24 cellular contexts compared by ENCODE assay signal in genomic region chr3:10890665-10891064, GRCh38.
A peak's percentile ranks its signal among the peaks of the same experiment; 100 is the strongest.
DNase-seq lines count a peak whose midpoint lies in the region; ATAC-seq, FAIRE-seq and TF ChIP-seq lines count a peak whose summit lies in the region.
"Had no signal": no experiment of that assay in that cellular context is flagged by ENCODE, and none has a peak within 500 bp of the region (broad histone marks: within the 10 kb centered on the region; RNA-seq: fewer than 3 reads in every experiment).

No MANE protein-coding gene starts in this region.

- WGBS in HepG2 (ENCODE audit: low lambda C conversion rate), result 60% methylated on average over 1 of the region's 1 CpG
- 71% methylated on average over 1 of the region's 1 CpG for WGBS in right lobe of liver (ENCODE audit: insufficient coverage, low coverage, low lambda C conversion rate, missing lambda C conversion rate)

- TSS peak; percentile 13 for BruUV-seq in HepG2 (replicated peaks; lab: Mats Ljungman, UMichigan)

- no peak for ATAC-seq in HepG2
- ATAC-seq in right lobe of liver, result no peak
- ATAC-seq: A549; CD8-positive, alpha-beta T cell; GM12878 had no signal

- H3K27ac ChIP-seq in HepG2 (ENCODE audit: extremely low read length, insufficient read depth, low read length) (no peak overlapping the region), right lobe of liver (no peak overlapping the region), epithelial cell of prostate (peak overlapping the region; percentile 85)
- H3K27ac ChIP-seq: 22Rv1; A549; BLaER1 treated with 17β-estradiol and CSF1 and Interleukin-3, amounts not matched to agents 10 nM and 100 nM; C4-2B had no signal

- H3K27me3 ChIP-seq in HepG2 (ENCODE audit: control insufficient read depth in 1 of 2, insufficient read depth in 2 of 2, low read length in 2 of 2) (no peaks in the 10 kb centered on the region), right lobe of liver (no peaks in the 10 kb centered on the region)
- H3K27me3 ChIP-seq: BLaER1 treated with 17β-estradiol and CSF1 and Interleukin-3, amounts not matched to agents 10 nM and 100 nM had no signal

- CTCF ChIA-PET in HepG2 (lab: Yijun Ruan, JAX; ENCODE audit: low intra/inter-chr PET ratio, low total read pairs), result no interaction called here

- no peak for TF ChIP-seq POLR2A in HepG2 (IDR thresholded peaks at IDR 0.05; ENCODE audit: insufficient read depth in 1 of 2, low read depth in 2 of 2, low read length in 2 of 2)
- no peak for TF ChIP-seq POLR2A in right lobe of liver (IDR thresholded peaks at IDR 0.05)

- no peak for TF ChIP-seq RAD21 in HepG2 (CRISPR knock-in tag; IDR thresholded peaks at IDR 0.05)

- peaks cover 2 to 25% of the 10 kb centered on the region in 2 experiments; a peak in 3 of 5 replicates for H3K36me3 ChIP-seq in HepG2 (replicated peaks in 1 of 2; ENCODE audit: control insufficient read depth in 1 of 2, insufficient read depth in 2 of 2, low read length in 2 of 2)
- no peaks in the 10 kb centered on the region for H3K36me3 ChIP-seq in right lobe of liver

- no peaks in the 10 kb centered on the region for H3K4me1 ChIP-seq in HepG2 (ENCODE audit: insufficient read depth, low read length)
- H3K4me1 ChIP-seq in right lobe of liver, result no peaks in the 10 kb centered on the region
- H3K4me1 ChIP-seq: A549, Caco-2 had no signal

- POLR2A ChIA-PET in HepG2 (lab: Yijun Ruan, JAX), result no interaction called here

- H3K79me2 ChIP-seq in HepG2 (ENCODE audit: insufficient read depth, low read length), result no peaks in the 10 kb centered on the region

- no peak overlapping the region for H3K9ac ChIP-seq in HepG2 (ENCODE audit: insufficient read depth, low read depth, low read length)
- H3K9ac ChIP-seq: BLaER1 treated with 17β-estradiol and CSF1 and Interleukin-3, amounts not matched to agents 10 nM and 100 nM had no signal

- H3K4me3 ChIP-seq in HepG2 (replicated peaks in 1 of 3; ENCODE audit: insufficient read depth in 1 of 3, low read depth in 2 of 3, low read length in 3 of 3) (no peak overlapping the region), right lobe of liver (no peak overlapping the region)
- H3K4me3 ChIP-seq: A549; BLaER1 treated with 17β-estradiol and CSF1 and Interleukin-3, amounts not matched to agents 10 nM and 100 nM; GM12878 had no signal

- no peaks in the 10 kb centered on the region for H4K20me1 ChIP-seq in HepG2 (ENCODE audit: insufficient read depth, low read length)
- H4K20me1 ChIP-seq: BLaER1 treated with 17β-estradiol and CSF1 and Interleukin-3, amounts not matched to agents 10 nM and 100 nM had no signal

- in situ Hi-C loops in HepG2 (cut with HindIII; ENCODE audit: extremely low pct_ligation_motif_present, low pct_unique_long_range_greater_than_20kb), result no loop called here

- H3K4me2 ChIP-seq in HepG2 (ENCODE audit: low read depth, low read length), result no peak overlapping the region
- H3K4me2 ChIP-seq: A549; BLaER1 treated with 17β-estradiol and CSF1 and Interleukin-3, amounts not matched to agents 10 nM and 100 nM had no signal

- DNase-seq in HepG2 (ENCODE audit: low spot score) (no peak), right lobe of liver (no peak), epithelial cell of prostate (ENCODE audit: low read depth, low spot score) (no peak), epidermal melanocyte (ENCODE audit: insufficient read length, low spot score) (no peak), DMS 273 treated with DMSO at 0.1 percent for 48 hours (lab: John Stamatoyannopoulos, UW) (no peak)
- DNase-seq: AML-193; Caco-2; Calu3; CD4-positive, alpha-beta T cell; CD8-positive, alpha-beta T cell; DMS153; DMS53; DMS79; DND-41; EL; GDM1 had no signal

- no peak for FAIRE-seq in HepG2 (lab: Jason Lieb, UNC)
- FAIRE-seq: A549, D721Med, GM12878, GM12892, GM18507 had no signal

- TF ChIP-seq EP300 in HepG2 (IDR thresholded peaks at IDR 0.05; ENCODE audit: low read depth in 2 of 2, low read length in 2 of 2), result no peak
- TF ChIP-seq EP300 in HepG2 (CRISPR knock-in tag; IDR thresholded peaks at IDR 0.05; ENCODE audit: borderline replicate concordance), result no peak

- TF ChIP-seq CTCF in HepG2 (CRISPR knock-in tag; IDR thresholded peaks at IDR 0.05) (no peak), right lobe of liver (IDR thresholded peaks at IDR 0.05) (no peak)

- no peak overlapping the region for H2AFZ ChIP-seq in HepG2 (ENCODE audit: low read length)

- intact Hi-C loops in HepG2 (cut with micrococcal nuclease; ENCODE audit: unreplicated experiment) (loop anchor here (1.0 kb wide), 1 partner anchor 31 kb away; no protein-coding TSS in a partner anchor), right lobe of liver (cut with DNase I) (no loop called here)

- H3K9me3 ChIP-seq in HepG2 (ENCODE audit: low read length) (peaks cover 17% of the 10 kb centered on the region), right lobe of liver (peaks cover 0 to 3% (median 0%) of the 10 kb centered on the region in 4 donors)

TF ChIP-seq in HepG2, 621 proteins besides CTCF, POLR2A, EP300 and RAD21:
- TF ChIP-seq DR1 (CRISPR knock-in tag; IDR thresholded peaks at IDR 0.05) (no peak), IRF2 (CRISPR knock-in tag; IDR thresholded peaks at IDR 0.05) (no peak), DBP (CRISPR knock-in tag; IDR thresholded peaks at IDR 0.05; ENCODE audit: not compliant biosample characterization) (no peak), ZFP1 (CRISPR knock-in tag; IDR thresholded peaks at IDR 0.05) (peak; percentile 98; the same call in 1 of the 2 replicates), HNF4G (IDR thresholded peaks at IDR 0.05; ENCODE audit: borderline replicate concordance, low read depth, low read length) (no peak), HNF4G (CRISPR knock-in tag; IDR thresholded peaks at IDR 0.05; ENCODE audit: borderline replicate concordance, low read depth) (no peak), ZSCAN30 (CRISPR knock-in tag; IDR thresholded peaks at IDR 0.05) (no peak)
TF ChIP-seq in HepG2: peak in this region for 1.
